ENCODE assay signal across 2 cellular contexts in the genomic region with DNA sequence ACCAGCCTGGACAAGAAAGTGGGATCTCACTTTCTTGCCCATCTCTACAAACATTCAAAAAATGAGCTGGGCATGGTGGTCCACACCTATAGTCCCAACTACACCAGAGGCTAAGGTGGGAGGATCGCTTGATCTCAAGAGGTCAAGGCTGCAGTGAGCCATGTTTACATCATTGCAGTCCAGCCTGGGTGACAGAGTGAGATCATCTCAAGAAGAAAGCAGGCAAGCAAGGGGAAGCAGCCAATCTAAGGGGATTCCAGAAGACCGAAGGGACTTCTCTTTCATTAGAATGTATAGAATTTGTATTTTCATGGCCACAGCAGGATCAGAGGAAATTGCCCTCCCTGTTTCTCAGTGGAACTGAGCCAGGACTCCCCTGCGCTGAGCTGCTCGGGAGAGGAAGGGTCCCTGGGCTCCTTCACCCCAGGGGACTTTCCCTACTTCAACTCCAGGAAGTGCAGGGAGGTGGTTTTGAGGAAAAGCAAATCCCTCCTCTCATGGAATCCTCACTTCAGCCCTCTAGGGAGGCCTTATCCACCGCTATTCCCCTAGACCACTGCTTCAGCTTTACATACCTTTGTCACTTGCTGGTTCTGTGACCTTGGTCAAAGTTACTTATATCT.
TF ChIP-seq lines count a peak whose summit lies in the region.

No MANE protein-coding gene starts in this region.

TF ChIP-seq in SK-N-SH, 30 proteins besides CTCF, POLR2A, EP300 and RAD21 (continued from another document):
- TF ChIP-seq, protein P1, sequence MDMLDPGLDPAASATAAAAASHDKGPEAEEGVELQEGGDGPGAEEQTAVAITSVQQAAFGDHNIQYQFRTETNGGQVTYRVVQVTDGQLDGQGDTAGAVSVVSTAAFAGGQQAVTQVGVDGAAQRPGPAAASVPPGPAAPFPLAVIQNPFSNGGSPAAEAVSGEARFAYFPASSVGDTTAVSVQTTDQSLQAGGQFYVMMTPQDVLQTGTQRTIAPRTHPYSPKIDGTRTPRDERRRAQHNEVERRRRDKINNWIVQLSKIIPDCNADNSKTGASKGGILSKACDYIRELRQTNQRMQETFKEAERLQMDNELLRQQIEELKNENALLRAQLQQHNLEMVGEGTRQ (IDR thresholded peaks at IDR 0.05; ENCODE audit: borderline replicate concordance, low read depth, low read length), result no peak
- TF ChIP-seq SIN3A (IDR thresholded peaks at IDR 0.05; ENCODE audit: borderline replicate concordance, low read depth, low read length), result no peak
- TF ChIP-seq RCOR1 (IDR thresholded peaks at IDR 0.05; ENCODE audit: low read length), result no peak
- no peak for TF ChIP-seq ELF1 (IDR thresholded peaks at IDR 0.05)
- TF ChIP-seq CHD2 (IDR thresholded peaks at IDR 0.05; ENCODE audit: low read length, partially characterized antibody), result no peak
- TF ChIP-seq FOSL2 (IDR thresholded peaks at IDR 0.05; ENCODE audit: borderline replicate concordance, low read depth), result no peak
- no peak for TF ChIP-seq JUND (IDR thresholded peaks at IDR 0.05)
- TF ChIP-seq, protein P2, sequence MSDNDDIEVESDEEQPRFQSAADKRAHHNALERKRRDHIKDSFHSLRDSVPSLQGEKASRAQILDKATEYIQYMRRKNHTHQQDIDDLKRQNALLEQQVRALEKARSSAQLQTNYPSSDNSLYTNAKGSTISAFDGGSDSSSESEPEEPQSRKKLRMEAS (IDR thresholded peaks at IDR 0.05; ENCODE audit: low read depth), result no peak
- TF ChIP-seq, protein P3, sequence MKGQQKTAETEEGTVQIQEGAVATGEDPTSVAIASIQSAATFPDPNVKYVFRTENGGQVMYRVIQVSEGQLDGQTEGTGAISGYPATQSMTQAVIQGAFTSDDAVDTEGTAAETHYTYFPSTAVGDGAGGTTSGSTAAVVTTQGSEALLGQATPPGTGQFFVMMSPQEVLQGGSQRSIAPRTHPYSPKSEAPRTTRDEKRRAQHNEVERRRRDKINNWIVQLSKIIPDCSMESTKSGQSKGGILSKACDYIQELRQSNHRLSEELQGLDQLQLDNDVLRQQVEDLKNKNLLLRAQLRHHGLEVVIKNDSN (IDR thresholded peaks at IDR 0.05; ENCODE audit: borderline replicate concordance, low read depth), result no peak
- TF ChIP-seq RXRA (IDR thresholded peaks at IDR 0.05; ENCODE audit: borderline replicate concordance, low read depth), result no peak

TF ChIP-seq in SK-N-SH treated with all-trans-retinoic acid at 6 μM for 48 hours, 23 proteins besides CTCF, POLR2A, EP300 and RAD21 (continued from another document):
- TF ChIP-seq, protein P4, sequence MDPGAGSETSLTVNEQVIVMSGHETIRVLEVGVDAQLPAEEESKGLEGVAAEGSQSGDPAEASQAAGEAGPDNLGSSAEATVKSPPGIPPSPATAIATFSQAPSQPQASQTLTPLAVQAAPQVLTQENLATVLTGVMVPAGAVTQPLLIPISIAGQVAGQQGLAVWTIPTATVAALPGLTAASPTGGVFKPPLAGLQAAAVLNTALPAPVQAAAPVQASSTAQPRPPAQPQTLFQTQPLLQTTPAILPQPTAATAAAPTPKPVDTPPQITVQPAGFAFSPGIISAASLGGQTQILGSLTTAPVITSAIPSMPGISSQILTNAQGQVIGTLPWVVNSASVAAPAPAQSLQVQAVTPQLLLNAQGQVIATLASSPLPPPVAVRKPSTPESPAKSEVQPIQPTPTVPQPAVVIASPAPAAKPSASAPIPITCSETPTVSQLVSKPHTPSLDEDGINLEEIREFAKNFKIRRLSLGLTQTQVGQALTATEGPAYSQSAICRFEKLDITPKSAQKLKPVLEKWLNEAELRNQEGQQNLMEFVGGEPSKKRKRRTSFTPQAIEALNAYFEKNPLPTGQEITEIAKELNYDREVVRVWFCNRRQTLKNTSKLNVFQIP (CRISPR knock-in tag; IDR thresholded peaks at IDR 0.05; ENCODE audit: borderline replicate concordance, low read depth), result no peak
- TF ChIP-seq, protein P5, sequence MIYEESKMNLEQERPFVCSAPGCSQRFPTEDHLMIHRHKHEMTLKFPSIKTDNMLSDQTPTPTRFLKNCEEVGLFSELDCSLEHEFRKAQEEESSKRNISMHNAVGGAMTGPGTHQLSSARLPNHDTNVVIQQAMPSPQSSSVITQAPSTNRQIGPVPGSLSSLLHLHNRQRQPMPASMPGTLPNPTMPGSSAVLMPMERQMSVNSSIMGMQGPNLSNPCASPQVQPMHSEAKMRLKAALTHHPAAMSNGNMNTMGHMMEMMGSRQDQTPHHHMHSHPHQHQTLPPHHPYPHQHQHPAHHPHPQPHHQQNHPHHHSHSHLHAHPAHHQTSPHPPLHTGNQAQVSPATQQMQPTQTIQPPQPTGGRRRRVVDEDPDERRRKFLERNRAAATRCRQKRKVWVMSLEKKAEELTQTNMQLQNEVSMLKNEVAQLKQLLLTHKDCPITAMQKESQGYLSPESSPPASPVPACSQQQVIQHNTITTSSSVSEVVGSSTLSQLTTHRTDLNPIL (CRISPR knock-in tag; IDR thresholded peaks at IDR 0.05; ENCODE audit: low read depth), result no peak
- TF ChIP-seq ZFP3 (CRISPR knock-in tag; IDR thresholded peaks at IDR 0.05) (no peak), ESRRG (CRISPR knock-in tag; IDR thresholded peaks at IDR 0.05) (no peak), RARB (CRISPR knock-in tag; IDR thresholded peaks at IDR 0.05) (no peak), BACH2 (CRISPR knock-in tag; IDR thresholded peaks at IDR 0.05; ENCODE audit: borderline replicate concordance) (no peak), PPARA (CRISPR knock-in tag; IDR thresholded peaks at IDR 0.05; ENCODE audit: borderline replicate concordance) (no peak), OSR1 (CRISPR knock-in tag; IDR thresholded peaks at IDR 0.05) (no peak), TCF4 (CRISPR knock-in tag; IDR thresholded peaks at IDR 0.05; ENCODE audit: borderline replicate concordance) (no peak), ZNF565 (CRISPR knock-in tag; conservative IDR thresholded peaks at IDR 0.05; ENCODE audit: low read depth) (no peak)
- TF ChIP-seq, protein P6, sequence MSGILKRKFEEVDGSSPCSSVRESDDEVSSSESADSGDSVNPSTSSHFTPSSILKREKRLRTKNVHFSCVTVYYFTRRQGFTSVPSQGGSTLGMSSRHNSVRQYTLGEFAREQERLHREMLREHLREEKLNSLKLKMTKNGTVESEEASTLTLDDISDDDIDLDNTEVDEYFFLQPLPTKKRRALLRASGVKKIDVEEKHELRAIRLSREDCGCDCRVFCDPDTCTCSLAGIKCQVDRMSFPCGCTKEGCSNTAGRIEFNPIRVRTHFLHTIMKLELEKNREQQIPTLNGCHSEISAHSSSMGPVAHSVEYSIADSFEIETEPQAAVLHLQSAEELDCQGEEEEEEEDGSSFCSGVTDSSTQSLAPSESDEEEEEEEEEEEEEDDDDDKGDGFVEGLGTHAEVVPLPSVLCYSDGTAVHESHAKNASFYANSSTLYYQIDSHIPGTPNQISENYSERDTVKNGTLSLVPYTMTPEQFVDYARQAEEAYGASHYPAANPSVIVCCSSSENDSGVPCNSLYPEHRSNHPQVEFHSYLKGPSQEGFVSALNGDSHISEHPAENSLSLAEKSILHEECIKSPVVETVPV (CRISPR knock-in tag; IDR thresholded peaks at IDR 0.05), result no peak
